ENCODE assay signal across 18 cellular contexts in the genomic region with DNA sequence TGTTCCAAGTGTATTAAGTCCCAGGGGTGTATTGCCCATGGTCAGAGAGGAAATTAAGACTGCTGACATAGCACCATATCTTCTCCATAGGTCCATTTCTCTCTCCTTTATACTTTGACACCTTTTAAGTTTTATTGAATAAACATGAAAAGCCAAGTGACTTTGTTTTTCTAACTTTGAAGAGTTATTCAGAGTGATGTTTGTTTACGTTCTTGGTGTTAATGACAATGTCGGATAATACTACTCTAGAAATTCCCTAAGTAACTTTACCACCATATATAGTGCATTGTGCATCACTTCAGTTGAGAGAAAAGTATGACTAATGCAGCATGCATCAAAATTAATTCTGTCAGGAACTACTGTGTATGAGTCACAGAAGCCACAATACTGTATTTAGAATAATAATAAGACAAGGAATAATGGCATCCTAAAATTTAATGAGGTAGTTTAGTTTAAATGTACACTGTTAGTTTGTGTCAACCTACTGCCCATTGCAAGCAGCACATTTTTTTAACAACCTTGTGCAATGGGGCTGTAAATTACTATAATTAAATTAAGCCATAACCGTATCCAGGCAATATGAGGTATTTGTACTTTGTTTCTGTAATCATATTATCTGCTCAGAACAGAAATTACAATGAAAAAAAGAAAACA.
A peak's percentile ranks its signal among the peaks of the same experiment; 100 is the strongest.
DNase-seq lines count a peak whose midpoint lies in the region; TF ChIP-seq lines count a peak whose summit lies in the region.
"Had no signal": no experiment of that assay in that cellular context is flagged by ENCODE, and none has a peak within 500 bp of the region (broad histone marks: within the 10 kb centered on the region; RNA-seq: fewer than 3 reads in every experiment).

No MANE protein-coding gene starts in this region.

- intact Hi-C loops in prostate gland (cut with DNase I): no loop called here

- no peaks in the 10 kb centered on the region for H3K27me3 ChIP-seq in prostate gland (replicated peaks; ENCODE audit: insufficient read depth)
- no peaks in the 10 kb centered on the region for H3K27me3 ChIP-seq in effector memory CD4-positive, alpha-beta T cell (replicated peaks; ENCODE audit: control insufficient read depth, insufficient read depth, low read length, poor library complexity, severe bottlenecking)
- H3K27me3 ChIP-seq: tibial artery had no signal

- TF ChIP-seq CTCF in astrocyte of the spinal cord (IDR thresholded peaks at IDR 0.05; ENCODE audit: low read depth, low read length) (no peak), prostate gland (IDR thresholded peaks at IDR 0.05) (no peak)

- peak; percentile 18 for DNase-seq in Daoy (ENCODE audit: low read depth)
- peak; percentile 82 for DNase-seq in NCI-H2081 treated with DMSO at 0.1 percent for 48 hours (lab: John Stamatoyannopoulos, UW)
- DNase-seq in astrocyte of the spinal cord (ENCODE audit: low read depth, low spot score): peak; percentile 85
- DNase-seq in kidney tubule cell (ENCODE audit: low spot score): peak; percentile 76
- no peak for DNase-seq in prostate gland (ENCODE audit: low spot score)
- DNase-seq in activated CD4-positive, alpha-beta T cell treated with anti-CD3 and anti-CD28 coated beads, Interleukin-2, amount 50 U/mL, for 1 hour: no peak
- DNase-seq in NCI-H345 (lab: John Stamatoyannopoulos, UW): no peak
- no peak for DNase-seq in effector memory CD4-positive, alpha-beta T cell
- DNase-seq: activated CD4-positive, alpha-beta T cell treated with anti-CD3 and anti-CD28 coated beads for 4 hours; anterior cingulate cortex; effector CD4-positive, alpha-beta T cell; islet precursor cell; NCI-H1048; stimulated activated CD4-positive, alpha-beta T cell treated with anti-CD3 and anti-CD28 coated beads, Interleukin-2, amount 100 ng/mL, for 24 hours; stimulated activated CD8-positive, alpha-beta memory T cell treated with anti-CD3 and anti-CD28 coated beads, Interleukin-4, amount 100 ng/mL, for 48 hours; T-helper 17 cell; tibial artery had no signal

- H3K4me3 ChIP-seq in astrocyte of the spinal cord (ENCODE audit: low read depth, low read length): no peak overlapping the region
- no peak overlapping the region for H3K4me3 ChIP-seq in prostate gland
- H3K4me3 ChIP-seq in effector memory CD4-positive, alpha-beta T cell (ENCODE audit: insufficient read depth, low read depth, low read length, poor library complexity, severe bottlenecking): no peak overlapping the region
- H3K4me3 ChIP-seq: PC-9, tibial artery had no signal

- in situ Hi-C loops in astrocyte of the spinal cord (cut with HindIII; ENCODE audit: low sequenced_read_pairs): no loop called here

- no peaks in the 10 kb centered on the region for H3K4me1 ChIP-seq in prostate gland (replicated peaks)
- H3K4me1 ChIP-seq in effector memory CD4-positive, alpha-beta T cell (ENCODE audit: control insufficient read depth, insufficient read depth, low read length, poor library complexity, severe bottlenecking): no peaks in the 10 kb centered on the region
- H3K4me1 ChIP-seq: tibial artery had no signal

- TF ChIP-seq POLR2A in prostate gland (IDR thresholded peaks at IDR 0.05): no peak

- no peak overlapping the region for H3K27ac ChIP-seq in prostate gland
- no peak overlapping the region for H3K27ac ChIP-seq in effector memory CD4-positive, alpha-beta T cell (ENCODE audit: insufficient read depth, low read length, poor library complexity, severe bottlenecking)
- H3K27ac ChIP-seq: PC-9, tibial artery had no signal

- no peaks in the 10 kb centered on the region for H3K36me3 ChIP-seq in prostate gland
- no peaks in the 10 kb centered on the region for H3K36me3 ChIP-seq in effector memory CD4-positive, alpha-beta T cell (ENCODE audit: control insufficient read depth, insufficient read depth, low read length)
- H3K36me3 ChIP-seq: tibial artery had no signal

- H3K9me3 ChIP-seq in prostate gland: no peaks in the 10 kb centered on the region
- H3K9me3 ChIP-seq in effector memory CD4-positive, alpha-beta T cell (ENCODE audit: control insufficient read depth, low read length): no peaks in the 10 kb centered on the region
- H3K9me3 ChIP-seq: tibial artery had no signal

- 74% methylated on average over 3 of the region's 3 CpGs for WGBS in prostate gland

Comparison
In these comparisons a context has a peak if more than half of its experiments do, and no peak if none do; other contexts are left out.
1. DNase-seq: peak in Daoy (single experiment), NCI-H2081 treated with DMSO at 0.1 percent for 48 hours (single experiment), astrocyte of the spinal cord (single experiment) and kidney tubule cell (single experiment); none in prostate gland (single experiment), activated CD4-positive, alpha-beta T cell treated with anti-CD3 and anti-CD28 coated beads, Interleukin-2, amount 50 U/mL, for 1 hour (single experiment), NCI-H345 (single experiment) and effector memory CD4-positive, alpha-beta T cell (0 of 3).